25 cellular contexts compared by ENCODE assay signal in genomic region chr15:71272932-71273331, GRCh38.
DNase-seq lines count a peak whose midpoint lies in the region; ATAC-seq and TF ChIP-seq lines count a peak whose summit lies in the region.
"Had no signal": no experiment of that assay in that cellular context is flagged by ENCODE, and none has a peak within 500 bp of the region (broad histone marks: within the 10 kb centered on the region; RNA-seq: fewer than 3 reads in every experiment).

No MANE protein-coding gene starts in this region.

- H3K4me2 ChIP-seq in PC-3 (ENCODE audit: low read length) = no peak overlapping the region
- H3K4me2 ChIP-seq: neural progenitor cell had no signal

- no peak overlapping the region for H2AFZ ChIP-seq in PC-3 (ENCODE audit: low read length)
- H2AFZ ChIP-seq: neural progenitor cell had no signal

- H3K9ac ChIP-seq in PC-3 (ENCODE audit: low read length) = no peak overlapping the region
- H3K9ac ChIP-seq: neural progenitor cell had no signal

- in situ Hi-C loops in transverse colon (cut with MboI; ENCODE audit: low pct_ligation_motif_present in 1 of 4, low pct_unique_long_range_greater_than_20kb in 1 of 4, low sequenced_read_pairs in 3 of 4) (no loop called here), gastrocnemius medialis (cut with MboI; ENCODE audit: low sequenced_read_pairs in 4 of 4) (no loop called here)

- H3K27ac ChIP-seq in AG04450 (ENCODE audit: low read depth, low read length) = peak overlapping the region; percentile 62
- peak overlapping the region; percentile 96 for H3K27ac ChIP-seq in PC-3 (ENCODE audit: low read length)
- H3K27ac ChIP-seq in mesodermal cell (ENCODE audit: low read depth, low read length, severe bottlenecking) = peak overlapping the region; percentile 45
- peak overlapping the region in 1 of 4 donors; percentile 19 for H3K27ac ChIP-seq in transverse colon
- no peak overlapping the region for H3K27ac ChIP-seq in gastrocnemius medialis
- H3K27ac ChIP-seq: neural progenitor cell, thyroid gland, WERI-Rb-1 had no signal

- TF ChIP-seq CTCF in AG04450 (IDR thresholded peaks at IDR 0.05; ENCODE audit: low read depth, low read length) (no peak), PC-3 (conservative IDR thresholded peaks at IDR 0.05; ENCODE audit: low read depth, low read length) (no peak), cardiac fibroblast (IDR thresholded peaks at IDR 0.05; ENCODE audit: low read depth, low read length) (no peak), transverse colon (IDR thresholded peaks at IDR 0.05) (no peak), gastrocnemius medialis (IDR thresholded peaks at IDR 0.05 in 4 of 5, conservative IDR thresholded peaks at IDR 0.05 in 1 of 5) (no peak)

- intact Hi-C loops in PC-3 (cut with micrococcal nuclease) = no loop called here
- intact Hi-C loops in transverse colon (cut with DNase I; ENCODE audit: low total_unique reads) = no loop called here
- intact Hi-C loops in gastrocnemius medialis (cut with DNase I; ENCODE audit: low total_unique reads) = no loop called here

- TF ChIP-seq POLR2A in transverse colon (IDR thresholded peaks at IDR 0.05) (no peak), gastrocnemius medialis (IDR thresholded peaks at IDR 0.05) (no peak)

- H3K79me2 ChIP-seq in PC-3 (ENCODE audit: low read length) = peaks cover 14% of the 10 kb centered on the region

- POLR2A ChIA-PET in AG04450 (lab: Yijun Ruan, JAX) (interaction anchor here (0.6 to 0.7 kb wide), 2 partner anchors 22 to 93 kb away, joined by 3 read pairs; no protein-coding TSS in a partner anchor), PC-3 (lab: Charles Lee; ENCODE audit: unreplicated experiment) (no interaction called here)

- H3K4me1 ChIP-seq in PC-3 (ENCODE audit: insufficient read depth, low read length) (peaks cover 40% of the 10 kb centered on the region), mesodermal cell (ENCODE audit: control insufficient read depth, insufficient read depth, low read length, poor library complexity, severe bottlenecking) (peaks cover 37% of the 10 kb centered on the region), transverse colon (peaks cover 0 to 13% (median 0%) of the 10 kb centered on the region in 4 donors), gastrocnemius medialis (peaks cover 2% of the 10 kb centered on the region in 2 donors)

- no TSS peak for BruUV-seq in PC-3 (replicated peaks; lab: Mats Ljungman, UMichigan)

- H4K20me1 ChIP-seq in PC-3 (ENCODE audit: low read length) = no peaks in the 10 kb centered on the region

- ATAC-seq in PC-3 = no peak
- no peak for ATAC-seq in gastrocnemius medialis
- ATAC-seq in GM19023 (IDR thresholded peaks at IDR 0.05; ENCODE audit: unreplicated experiment) = no peak
- no peak for ATAC-seq in GM21360 (IDR thresholded peaks at IDR 0.05; ENCODE audit: unreplicated experiment)
- ATAC-seq: stimulated activated naive B cell treated with anti-CD40 and anti-IgM and Interleukin-4, amounts not matched to agents 10 μg/mL and 1 μg/mL and 100 μg/mL, for 72 hours had no signal

- 90 to 94% methylated on average over 5 of the region's 6 CpGs for WGBS in mesodermal cell (ENCODE audit: insufficient coverage in 2 of 2), 2 experiments
- 80% methylated on average over 6 of the region's 6 CpGs; no CpG with 5 or more reads in 1 of the 2 donors for WGBS in transverse colon (ENCODE audit: low coverage in 1 of 2), 2 donors

- H3K9me3 ChIP-seq in AG04450 (ENCODE audit: control insufficient read depth, insufficient read depth, low read length) (no peaks in the 10 kb centered on the region), PC-3 (ENCODE audit: low read length) (no peaks in the 10 kb centered on the region), mesodermal cell (ENCODE audit: control insufficient read depth, low read length) (no peaks in the 10 kb centered on the region), transverse colon (peaks cover 0 to 4% of the 10 kb centered on the region in 2 donors), gastrocnemius medialis (no peaks in the 10 kb centered on the region)
- H3K9me3 ChIP-seq: thyroid gland had no signal

- peaks cover 7% of the 10 kb centered on the region for H3F3A ChIP-seq in PC-3 (ENCODE audit: low read length, unreplicated experiment)

- H3K4me3 ChIP-seq in AG04450 (ENCODE audit: low read depth, low read length) = no peak overlapping the region
- H3K4me3 ChIP-seq in PC-3 (ENCODE audit: low read length) = no peak overlapping the region
- no peak overlapping the region for H3K4me3 ChIP-seq in cardiac fibroblast (replicated peaks in 1 of 2; ENCODE audit: low read depth in 2 of 2, low read length in 2 of 2)
- no peak overlapping the region for H3K4me3 ChIP-seq in mesodermal cell (ENCODE audit: extremely low read depth, insufficient read depth, low read length, poor library complexity, severe bottlenecking)
- H3K4me3 ChIP-seq in transverse colon = no peak overlapping the region
- H3K4me3 ChIP-seq in gastrocnemius medialis = no peak overlapping the region
- H3K4me3 ChIP-seq: neural progenitor cell, thyroid gland had no signal

- no peak for TF ChIP-seq EP300 in transverse colon (IDR thresholded peaks at IDR 0.05; ENCODE audit: low read depth)

- CTCF ChIA-PET in AG04450 (lab: Charles Lee) (no interaction called here), PC-3 (lab: Charles Lee) (no interaction called here)

- H3K36me3 ChIP-seq in PC-3 (ENCODE audit: low read depth, low read length) (no peaks in the 10 kb centered on the region), mesodermal cell (ENCODE audit: control insufficient read depth, insufficient read depth, low read length) (no peaks in the 10 kb centered on the region), transverse colon (no peaks in the 10 kb centered on the region), gastrocnemius medialis (no peaks in the 10 kb centered on the region)
- H3K36me3 ChIP-seq: neural progenitor cell, thyroid gland, WERI-Rb-1 had no signal

- no peaks in the 10 kb centered on the region for H3K9me2 ChIP-seq in PC-3 (replicated peaks; ENCODE audit: low read length)

- DNase-seq in AG04450 (ENCODE audit: low read depth, low spot score) = peak; percentile 57
- DNase-seq in PC-3 = no peak
- DNase-seq in cardiac fibroblast (ENCODE audit: low read depth in 2 of 2) = peak; percentile 48 to 49
- no peak for DNase-seq in transverse colon
- DNase-seq in gastrocnemius medialis = no peak
- DNase-seq: ACHN; activated CD4-positive, alpha-beta T cell treated with anti-CD3 and anti-CD28 coated beads, Interleukin-2, amount 50 U/mL, for 48 hours; activated naive CD4-positive, alpha-beta T cell treated with anti-CD3 and anti-CD28 coated beads for 36 hours; CD4-positive, alpha-beta memory T cell; DMS79; H9; hypothalamus; kidney; MV-4-11; NCI-H2029; NCI-H446 treated with DMSO at 0.1 percent for 48 hours; Right ventricle myocardium superior; stimulated activated CD4-positive, alpha-beta T cell treated with anti-CD3 and anti-CD28 coated beads, Interleukin-15, amount 100 ng/mL, for 24 hours; stimulated activated naive B cell treated with anti-CD40 and anti-IgM and Interleukin-4, amounts not matched to agents 10 μg/mL and 1 μg/mL and 100 μg/mL, for 72 hours; thyroid gland; WERI-Rb-1 had no signal

- H3K27me3 ChIP-seq in AG04450 (ENCODE audit: control insufficient read depth, insufficient read depth, low read length) (no peaks in the 10 kb centered on the region), PC-3 (ENCODE audit: low read length) (no peaks in the 10 kb centered on the region), transverse colon (no peaks in the 10 kb centered on the region), gastrocnemius medialis (no peaks in the 10 kb centered on the region)
- H3K27me3 ChIP-seq: neural progenitor cell, thyroid gland had no signal

Comparison
In these comparisons a context has a peak if more than half of its experiments do, and no peak if none do; other contexts are left out.
1. DNase-seq: peak in AG04450 (single experiment) and cardiac fibroblast (2 of 2); none in PC-3 (single experiment), transverse colon (single experiment) and gastrocnemius medialis (0 of 2).
2. H3K27ac ChIP-seq: peak in AG04450 (single experiment), PC-3 (single experiment) and mesodermal cell (single experiment); none in gastrocnemius medialis (0 of 4).